21 cellular contexts compared by ENCODE assay signal in the genomic region with DNA sequence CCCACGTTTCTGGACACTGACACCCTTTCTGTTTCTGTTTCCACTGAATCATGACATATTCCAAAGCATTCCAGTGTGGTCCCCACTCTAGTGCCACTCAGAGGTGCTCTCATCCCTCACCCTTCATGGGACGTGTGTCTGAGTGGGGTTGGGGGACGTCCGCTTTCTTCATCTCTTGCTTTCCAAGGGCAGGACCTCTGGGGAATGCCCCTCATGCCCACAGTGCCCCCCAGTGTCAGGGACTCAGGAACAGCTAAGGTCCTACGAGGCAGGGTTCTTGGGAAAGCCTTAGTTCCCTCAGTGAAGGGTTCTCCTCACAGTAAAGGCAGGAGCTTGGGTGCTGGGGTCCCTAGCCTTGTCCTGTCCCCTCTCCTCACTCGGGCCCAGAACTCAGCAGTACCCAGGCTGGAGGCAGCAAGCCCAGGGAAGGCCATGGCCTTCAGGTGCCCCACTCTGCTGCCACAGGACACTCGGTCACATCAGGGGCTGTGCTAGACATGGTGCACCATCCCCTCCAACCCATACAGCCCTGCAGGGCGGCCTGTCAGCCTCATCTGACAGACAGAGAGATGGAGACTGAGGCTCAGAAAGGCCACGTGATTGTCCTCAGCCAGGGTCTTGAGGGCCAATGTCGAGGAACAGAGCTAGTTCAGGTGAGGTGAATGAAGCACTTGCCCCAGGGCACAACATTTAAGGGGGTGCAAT.
DNase-seq lines count a peak whose midpoint lies in the region; ATAC-seq, FAIRE-seq and TF ChIP-seq lines count a peak whose summit lies in the region.
"Had no signal": no experiment of that assay in that cellular context is flagged by ENCODE, and none has a peak within 500 bp of the region (broad histone marks: within the 10 kb centered on the region; RNA-seq: fewer than 3 reads in every experiment).

No MANE protein-coding gene starts in this region.

- H3K56ac ChIP-seq in H1 (replicated peaks; ENCODE audit: insufficient read length, low read depth, low read length), result no peak overlapping the region

- intact Hi-C loops in prostate gland (cut with DNase I), result no loop called here

- TF ChIP-seq CTCF in Loucy (conservative IDR thresholded peaks at IDR 0.05; ENCODE audit: low read length) (0 out of 2 replicates have a peak, but pooled peaks have one; percentile 29), H1 (IDR thresholded peaks at IDR 0.05; ENCODE audit: control extremely low read depth in 1 of 3, insufficient read depth in 1 of 3, low read depth in 1 of 3, low read length in 3 of 3) (no peak), RWPE1 (conservative IDR thresholded peaks at IDR 0.05; ENCODE audit: low read depth) (no peak), prostate gland (IDR thresholded peaks at IDR 0.05) (no peak)

- H3K4ac ChIP-seq in H1 (replicated peaks; ENCODE audit: insufficient read length, low read depth, low read length) (no peak overlapping the region), neuronal stem cell (ENCODE audit: low read length) (no peak overlapping the region)

- H3K36me3 ChIP-seq in Loucy (ENCODE audit: insufficient read depth, low read length), result no peaks in the 10 kb centered on the region
- H3K36me3 ChIP-seq in H1 (ENCODE audit: control insufficient read depth in 2 of 4, insufficient read depth in 4 of 4, low read length in 3 of 4), result no peaks in the 10 kb centered on the region
- H3K36me3 ChIP-seq in neuronal stem cell (replicated peaks in 1 of 2; ENCODE audit: control insufficient read depth in 2 of 2, insufficient read depth in 2 of 2, low read length in 2 of 2), result no peaks in the 10 kb centered on the region
- no peaks in the 10 kb centered on the region for H3K36me3 ChIP-seq in prostate gland
- H3K36me3 ChIP-seq: HAP-1 had no signal

- H3K4me1 ChIP-seq in Loucy (ENCODE audit: insufficient read depth, low read length, poor library complexity, severe bottlenecking), result no peaks in the 10 kb centered on the region
- no peaks in the 10 kb centered on the region; a peak in 1 of 7 replicates for H3K4me1 ChIP-seq in H1 (replicated peaks in 1 of 4; ENCODE audit: control insufficient read depth in 3 of 4, insufficient read depth in 4 of 4, low read length in 3 of 4)
- peaks cover 0 to 5% of the 10 kb centered on the region in 2 donors for H3K4me1 ChIP-seq in neuronal stem cell (ENCODE audit: control insufficient read depth in 2 of 2, insufficient read depth in 1 of 2, low read depth in 1 of 2, low read length in 2 of 2)
- H3K4me1 ChIP-seq in prostate gland (replicated peaks), result no peaks in the 10 kb centered on the region
- H3K4me1 ChIP-seq: HAP-1 had no signal

- no peak overlapping the region for H3K4me3 ChIP-seq in Loucy (ENCODE audit: low read length, poor library complexity, severe bottlenecking)
- no peak overlapping the region for H3K4me3 ChIP-seq in H1 (ENCODE audit: extremely low read depth in 1 of 4, insufficient read depth in 2 of 4, low read depth in 3 of 4, low read length in 4 of 4)
- H3K4me3 ChIP-seq in neuronal stem cell (ENCODE audit: low read length in 2 of 2), result no peak overlapping the region
- no peak overlapping the region for H3K4me3 ChIP-seq in prostate gland
- H3K4me3 ChIP-seq: GM12878, GM23338, HAP-1 had no signal

- H3K4me3 Mint-ChIP-seq in stimulated activated memory B cell treated with anti-CD40 and anti-IgM and Interleukin-4, amounts not matched to agents 10 μg/mL and 1 μg/mL and 100 μg/mL, for 72 hours, result no peak overlapping the region
- H3K4me3 Mint-ChIP-seq: CD4-positive, alpha-beta memory T cell; GM23338; HFFc6 had no signal

- H2BK12ac ChIP-seq in H1 (ENCODE audit: low read depth, low read length) (0 out of 2 replicates have a peak overlapping the region, but pooled peaks have one; percentile 9), neuronal stem cell (ENCODE audit: low read length) (no peak overlapping the region)

- H3K9me3 ChIP-seq in Loucy (ENCODE audit: insufficient read depth, low read depth, low read length), result no peaks in the 10 kb centered on the region
- H3K9me3 ChIP-seq in H1 (ENCODE audit: insufficient read depth in 2 of 2, low read depth in 1 of 2, low read length in 1 of 2), result no peaks in the 10 kb centered on the region
- peaks cover 0 to 3% of the 10 kb centered on the region in 2 donors for H3K9me3 ChIP-seq in neuronal stem cell (replicated peaks in 1 of 2; ENCODE audit: control insufficient read depth in 2 of 2, insufficient read depth in 1 of 2, low read depth in 1 of 2, low read length in 2 of 2)
- H3K9me3 ChIP-seq in prostate gland, result no peaks in the 10 kb centered on the region
- H3K9me3 ChIP-seq: HAP-1 had no signal

- H3K27me3 Mint-ChIP-seq in stimulated activated memory B cell treated with anti-CD40 and anti-IgM and Interleukin-4, amounts not matched to agents 10 μg/mL and 1 μg/mL and 100 μg/mL, for 72 hours, result peaks cover 33% of the 10 kb centered on the region

- H3K23ac ChIP-seq in H1 (ENCODE audit: insufficient read length), result no peak overlapping the region
- H3K23ac ChIP-seq in neuronal stem cell (ENCODE audit: low read depth, low read length, poor library complexity), result no peak overlapping the region

- H3F3A ChIP-seq in Loucy (ENCODE audit: low read depth), result no peaks in the 10 kb centered on the region

- H3K27ac Mint-ChIP-seq in stimulated activated memory B cell treated with anti-CD40 and anti-IgM and Interleukin-4, amounts not matched to agents 10 μg/mL and 1 μg/mL and 100 μg/mL, for 72 hours, result peak overlapping the region; percentile 8
- H3K27ac Mint-ChIP-seq: GM23338, HFFc6 had no signal

- TF ChIP-seq POLR2A in H1 (IDR thresholded peaks at IDR 0.05; ENCODE audit: control extremely low read depth in 1 of 2, low read depth in 2 of 2, low read length in 2 of 2) (no peak), prostate gland (IDR thresholded peaks at IDR 0.05) (no peak)

- H3K79me1 ChIP-seq in H1 (ENCODE audit: low read depth, low read length), result no peaks in the 10 kb centered on the region
- no peaks in the 10 kb centered on the region for H3K79me1 ChIP-seq in neuronal stem cell (ENCODE audit: low read depth, low read length)

- FAIRE-seq in H1 (lab: Jason Lieb, UNC), result no peak
- FAIRE-seq: G401.6, GM12878, H54 had no signal

- DNase-seq in H1 (ENCODE audit: low read depth in 1 of 2, low spot score in 2 of 2) (no peak), neuronal stem cell (ENCODE audit: low spot score) (no peak), RWPE1 (ENCODE audit: low spot score) (no peak), HPDE6-E6E7 (ENCODE audit: extremely low spot score) (no peak), prostate gland (ENCODE audit: low spot score) (no peak), SHP77 (lab: John Stamatoyannopoulos, UW) (no peak)
- DNase-seq: 8988T; C1 segment of cervical spinal cord; Calu3; CD4-positive, alpha-beta memory T cell; COR-L47; DMS153; DND-41; HFFc6 had no signal

- H3K9me3 Mint-ChIP-seq in stimulated activated memory B cell treated with anti-CD40 and anti-IgM and Interleukin-4, amounts not matched to agents 10 μg/mL and 1 μg/mL and 100 μg/mL, for 72 hours, result no peaks in the 10 kb centered on the region
- H3K9me3 Mint-ChIP-seq: GM23338, HFFc6 had no signal

- H3K18ac ChIP-seq in H1 (ENCODE audit: extremely low read depth, low read length) (no peak overlapping the region), neuronal stem cell (ENCODE audit: low read length) (peak overlapping the region; percentile 25)

- H2BK120ac ChIP-seq in H1 (replicated peaks; ENCODE audit: low read depth, low read length) (no peak overlapping the region), neuronal stem cell (ENCODE audit: low read depth, low read length) (no peak overlapping the region)

- H3K4me2 ChIP-seq in Loucy (ENCODE audit: low read depth, low read length, poor library complexity, severe bottlenecking) (no peak overlapping the region), H1 (ENCODE audit: insufficient read depth in 1 of 2, low read depth in 2 of 2, low read length in 2 of 2) (no peak overlapping the region), neuronal stem cell (ENCODE audit: insufficient read depth, low read length, poor library complexity, severe bottlenecking) (no peak overlapping the region)
- H3K4me2 ChIP-seq: GM23338 had no signal

- 0 out of 4 replicates have a peak, but pooled peaks of 1 of the 2 experiments have one; percentile 7 for TF ChIP-seq RAD21 in H1 (IDR thresholded peaks at IDR 0.05 in 1 of 2, conservative IDR thresholded peaks at IDR 0.05 in 1 of 2; ENCODE audit: low read depth in 2 of 2, low read length in 2 of 2)

- CTCF ChIA-PET in H1 (lab: Charles Lee; ENCODE audit: partially characterized antibody) (interaction anchor here (0.8 to 2.0 kb wide), 4 partner anchors 9 to 74 kb away, joined by 3 to 6 read pairs (median 5); no protein-coding TSS in a partner anchor), RWPE1 (lab: Yijun Ruan, JAX) (interaction anchor here (0.6 kb wide), 1 partner anchor 409 kb away, joined by 7 read pairs; no protein-coding TSS in a partner anchor)

- H2AFZ ChIP-seq in Loucy (ENCODE audit: low read length), result no peak overlapping the region
- H2AFZ ChIP-seq in H1 (ENCODE audit: low read length), result no peak overlapping the region
- H2AFZ ChIP-seq in neuronal stem cell (ENCODE audit: low read length), result no peak overlapping the region
- H2AFZ ChIP-seq: GM23338 had no signal

- POLR2A ChIA-PET in H1 (lab: Charles Lee; ENCODE audit: partially characterized antibody) (interaction anchor here (1.3 kb wide), 1 partner anchor 9 kb away, joined by 3 read pairs; no protein-coding TSS in a partner anchor), RWPE1 (lab: Yijun Ruan, JAX; ENCODE audit: low non-redundant PET) (no interaction called here)

- peak; percentile 13 for ATAC-seq in stimulated activated memory B cell treated with anti-CD40 and anti-IgM and Interleukin-4, amounts not matched to agents 10 μg/mL and 1 μg/mL and 100 μg/mL, for 72 hours
- ATAC-seq: GM12878, GM23338 had no signal

- no peak overlapping the region for H3K9ac ChIP-seq in Loucy (ENCODE audit: low read depth, low read length, poor library complexity, severe bottlenecking)
- H3K9ac ChIP-seq in H1 (replicated peaks in 1 of 4; ENCODE audit: extremely low read depth in 1 of 4, low read depth in 3 of 4, low read length in 3 of 4), result no peak overlapping the region
- no peak overlapping the region for H3K9ac ChIP-seq in neuronal stem cell (ENCODE audit: low read depth, low read length, poor library complexity)

- no peak overlapping the region for H3K27ac ChIP-seq in H1 (ENCODE audit: low read depth, low read length)
- H3K27ac ChIP-seq in neuronal stem cell (replicated peaks; ENCODE audit: low read length), result no peak overlapping the region
- H3K27ac ChIP-seq in RWPE1, result no peak overlapping the region
- H3K27ac ChIP-seq in prostate gland, result no peak overlapping the region

- H3K14ac ChIP-seq in H1 (ENCODE audit: insufficient read length) (no peak overlapping the region), neuronal stem cell (ENCODE audit: low read length) (no peak overlapping the region)

- H2BK20ac ChIP-seq in H1 (ENCODE audit: low read length), result no peak overlapping the region

- H3K23me2 ChIP-seq in H1 (ENCODE audit: low read depth, low read length), result peaks cover 2% of the 10 kb centered on the region; the same call in 1 of the 2 replicates

- no peaks in the 10 kb centered on the region for H3K36me3 Mint-ChIP-seq in stimulated activated memory B cell treated with anti-CD40 and anti-IgM and Interleukin-4, amounts not matched to agents 10 μg/mL and 1 μg/mL and 100 μg/mL, for 72 hours
- H3K36me3 Mint-ChIP-seq: CD4-positive, alpha-beta memory T cell had no signal

- WGBS in H1 (ENCODE audit: extremely low coverage in 1 of 2, insufficient coverage in 1 of 2, insufficient read length in 1 of 2, insufficient replicate concordance in 2 of 2, low coverage in 1 of 2, low lambda C conversion rate in 2 of 2, missing lambda C conversion rate in 1 of 2), 2 experiments, result 92% methylated on average over 10 of the region's 10 CpGs; no CpG with 5 or more reads in 1 of the 2 experiments
- WGBS in neuronal stem cell (ENCODE audit: extremely low coverage in 2 of 2, insufficient read length in 2 of 2, insufficient replicate concordance in 1 of 2), 2 donors, result no CpG with 5 or more reads among the region's 10 CpGs
- 91% methylated on average over 10 of the region's 10 CpGs for WGBS in prostate gland

- H2AK5ac ChIP-seq in H1 (ENCODE audit: low read depth, low read length), result no peak overlapping the region
- H2AK5ac ChIP-seq in neuronal stem cell (ENCODE audit: low read depth, low read length), result no peak overlapping the region

- H4K20me1 ChIP-seq in Loucy (ENCODE audit: insufficient read depth, low read length, poor library complexity, severe bottlenecking), result no peaks in the 10 kb centered on the region
- H4K20me1 ChIP-seq in H1 (replicated peaks in 1 of 2; ENCODE audit: control insufficient read depth in 1 of 2, insufficient read depth in 2 of 2, low read length in 2 of 2), result no peaks in the 10 kb centered on the region

- no peak overlapping the region for H4K91ac ChIP-seq in H1 (replicated peaks; ENCODE audit: insufficient read length, low read length)
- H4K91ac ChIP-seq in neuronal stem cell (ENCODE audit: low read depth, low read length, poor library complexity), result no peak overlapping the region

- H2BK15ac ChIP-seq in H1 (ENCODE audit: low read length) (no peak overlapping the region), neuronal stem cell (ENCODE audit: low read length) (no peak overlapping the region)

- H3K4me1 Mint-ChIP-seq in stimulated activated memory B cell treated with anti-CD40 and anti-IgM and Interleukin-4, amounts not matched to agents 10 μg/mL and 1 μg/mL and 100 μg/mL, for 72 hours, result peaks cover 17% of the 10 kb centered on the region

- H4K8ac ChIP-seq in H1 (ENCODE audit: extremely low read depth, insufficient read depth, low read length) (no peak overlapping the region), neuronal stem cell (ENCODE audit: low read depth, low read length) (no peak overlapping the region)

- H2BK5ac ChIP-seq in H1 (ENCODE audit: low read depth, low read length) (no peak overlapping the region), neuronal stem cell (ENCODE audit: low read length) (no peak overlapping the region)

- no peak overlapping the region for H4K5ac ChIP-seq in H1 (ENCODE audit: insufficient read length, low read depth, low read length)

- peaks cover 30% of the 10 kb centered on the region for H3K27me3 ChIP-seq in Loucy (ENCODE audit: insufficient read depth, low read length, poor library complexity, severe bottlenecking)
- no peaks in the 10 kb centered on the region for H3K27me3 ChIP-seq in H1 (replicated peaks in 1 of 4; ENCODE audit: control insufficient read depth in 3 of 4, extremely low read depth in 1 of 4, insufficient read depth in 3 of 4, low read length in 3 of 4)
- H3K27me3 ChIP-seq in neuronal stem cell (ENCODE audit: control insufficient read depth in 3 of 3, insufficient read depth in 3 of 3, low read depth in 1 of 3, low read length in 3 of 3), result peaks cover 0 to 3% (median 0%) of the 10 kb centered on the region in 3 experiments
- H3K27me3 ChIP-seq in prostate gland (replicated peaks; ENCODE audit: insufficient read depth), result no peaks in the 10 kb centered on the region

- H3K9me2 ChIP-seq in Loucy (replicated peaks; ENCODE audit: low read depth, low read length), result no peaks in the 10 kb centered on the region

- TF ChIP-seq EP300 in H1 (IDR thresholded peaks at IDR 0.05; ENCODE audit: borderline replicate concordance in 1 of 2, low read depth in 2 of 2, low read length in 2 of 2), result no peak

- H3K79me2 ChIP-seq in Loucy (ENCODE audit: insufficient read depth, low read length) (no peaks in the 10 kb centered on the region), H1 (ENCODE audit: control insufficient read depth in 1 of 2, insufficient read depth in 2 of 2, low read length in 2 of 2) (no peaks in the 10 kb centered on the region)
